In genomic region chr2:41540268-41540963, GRCh38 we compare ENCODE assay signal across 21 cellular contexts.
DNase-seq lines count a peak whose midpoint lies in the region; ATAC-seq and TF ChIP-seq lines count a peak whose summit lies in the region.
"Had no signal": no experiment of that assay in that cellular context is flagged by ENCODE, and none has a peak within 500 bp of the region (broad histone marks: within the 10 kb centered on the region; RNA-seq: fewer than 3 reads in every experiment).

No MANE protein-coding gene starts in this region.

- H3K4me1 ChIP-seq in parathyroid adenoma (peaks cover 10% of the 10 kb centered on the region), transverse colon (no peaks in the 10 kb centered on the region)
- H3K4me1 ChIP-seq in CD8-positive, alpha-beta T cell (ENCODE audit: insufficient read depth, low read length): no peaks in the 10 kb centered on the region
- H3K4me1 ChIP-seq: A549, BE2C, HAP-1 had no signal

- H3K4me3 ChIP-seq in epithelial cell of proximal tubule (ENCODE audit: low read depth, low read length) (no peak overlapping the region), parathyroid adenoma (ENCODE audit: low read depth, low read length) (no peak overlapping the region), transverse colon (no peak overlapping the region)
- no peak overlapping the region for H3K4me3 ChIP-seq in CD8-positive, alpha-beta T cell (ENCODE audit: low read depth, low read length)
- H3K4me3 ChIP-seq: A549, GM23248, HAP-1, PC-9 had no signal

- peaks cover 4% of the 10 kb centered on the region for H3K9me3 Mint-ChIP-seq in CD8-positive, alpha-beta T cell

- no peak overlapping the region for H3K9ac ChIP-seq in parathyroid adenoma
- H3K9ac ChIP-seq: GM23248, KMS-11 had no signal

- H3K36me3 Mint-ChIP-seq in CD8-positive, alpha-beta T cell: no peaks in the 10 kb centered on the region

- TF ChIP-seq CTCF in epithelial cell of proximal tubule (conservative IDR thresholded peaks at IDR 0.05; ENCODE audit: low read depth, low read length): no peak
- TF ChIP-seq CTCF in parathyroid adenoma (IDR thresholded peaks at IDR 0.05): no peak
- TF ChIP-seq CTCF in transverse colon (IDR thresholded peaks at IDR 0.05): no peak
- TF ChIP-seq CTCF in CD8-positive, alpha-beta T cell (IDR thresholded peaks at IDR 0.05): no peak

- H3K4me2 ChIP-seq in parathyroid adenoma (ENCODE audit: low read length): no peak overlapping the region
- H3K4me2 ChIP-seq: A549, KMS-11, PC-9 had no signal

- H3K9me3 ChIP-seq in parathyroid adenoma (ENCODE audit: control insufficient read depth, low read length) (no peaks in the 10 kb centered on the region), transverse colon (peaks cover 0 to 3% of the 10 kb centered on the region in 2 donors)
- H3K9me3 ChIP-seq in CD8-positive, alpha-beta T cell (ENCODE audit: low read length): no peaks in the 10 kb centered on the region
- H3K9me3 ChIP-seq: A549, BE2C, HAP-1 had no signal

- no peak overlapping the region for H3K27ac Mint-ChIP-seq in CD8-positive, alpha-beta T cell

- POLR2A ChIA-PET in CD8-positive, alpha-beta T cell (lab: Charles Lee): no interaction called here

- DNase-seq in DMS153 treated with DMSO at 0.1 percent for 48 hours (lab: John Stamatoyannopoulos, UW; ENCODE audit: unreplicated experiment) (peak; percentile 38), epithelial cell of proximal tubule (ENCODE audit: low read depth) (peak; percentile 36), transverse colon (no peak), NCI-H146 (lab: John Stamatoyannopoulos, UW) (no peak)
- DNase-seq in CD8-positive, alpha-beta T cell: no peak
- DNase-seq: BE2C, DMS 273 treated with DMSO at 0.1 percent for 48 hours, GM23248, IMR-90, NCI-H1105, NCI-H2081, NCI-H2171 treated with DMSO at 0.1 percent for 48 hours, NCI-H524 treated with DMSO at 0.1 percent for 48 hours, PC-9, RPMI8226, SHP77 had no signal

- no peak overlapping the region for H3K4me3 Mint-ChIP-seq in CD8-positive, alpha-beta T cell

- H3K27me3 ChIP-seq in parathyroid adenoma (ENCODE audit: control insufficient read depth, insufficient read depth, low read length) (no peaks in the 10 kb centered on the region), transverse colon (no peaks in the 10 kb centered on the region)
- no peaks in the 10 kb centered on the region for H3K27me3 ChIP-seq in CD8-positive, alpha-beta T cell (ENCODE audit: insufficient read depth, low read length)
- H3K27me3 ChIP-seq: BE2C had no signal

- H2AFZ ChIP-seq in parathyroid adenoma: peak overlapping the region; percentile 30
- H2AFZ ChIP-seq: GM23248, PC-9 had no signal

- in situ Hi-C loops in transverse colon (cut with MboI; ENCODE audit: low pct_ligation_motif_present in 1 of 4, low pct_unique_long_range_greater_than_20kb in 1 of 4, low sequenced_read_pairs in 3 of 4): no loop called here

- H3K79me2 ChIP-seq in parathyroid adenoma: no peaks in the 10 kb centered on the region

- H3K27me3 Mint-ChIP-seq in CD8-positive, alpha-beta T cell (ENCODE audit: low read depth): no peaks in the 10 kb centered on the region

- TF ChIP-seq EP300 in transverse colon (IDR thresholded peaks at IDR 0.05; ENCODE audit: low read depth): no peak

- intact Hi-C loops in transverse colon (cut with DNase I; ENCODE audit: low total_unique reads): loop anchor here (5.0 kb wide), 1 partner anchor 592 kb away; no protein-coding TSS in a partner anchor
- intact Hi-C loops in CD8-positive, alpha-beta T cell (cut with DNase I, micrococcal nuclease): no loop called here

- no peak for TF ChIP-seq POLR2A in transverse colon (IDR thresholded peaks at IDR 0.05)

- no peaks in the 10 kb centered on the region for H3K4me1 Mint-ChIP-seq in CD8-positive, alpha-beta T cell (ENCODE audit: low read depth)

- H3K27ac ChIP-seq in parathyroid adenoma (no peak overlapping the region), transverse colon (peak overlapping the region; percentile 44 to 60 (median 56))
- H3K27ac ChIP-seq in CD8-positive, alpha-beta T cell (ENCODE audit: low read depth, low read length): no peak overlapping the region
- H3K27ac ChIP-seq: A549, GM23248, KMS-11, PC-9 had no signal

- 36 to 64% methylated on average over 1 to 2 of the region's 2 CpGs for WGBS in transverse colon (ENCODE audit: low coverage in 1 of 2), 2 donors

- CTCF ChIA-PET in CD8-positive, alpha-beta T cell (lab: Charles Lee): interaction anchor here (0.6 kb wide), 1 partner anchor 224 kb away, joined by 3 read pairs; no protein-coding TSS in a partner anchor

- ATAC-seq in HG03457 (IDR thresholded peaks at IDR 0.05; ENCODE audit: unreplicated experiment): no peak
- ATAC-seq in CD8-positive, alpha-beta T cell: no peak
- ATAC-seq: A549 had no signal

- H3K36me3 ChIP-seq in parathyroid adenoma (ENCODE audit: control insufficient read depth, insufficient read depth, low read length) (no peaks in the 10 kb centered on the region), transverse colon (no peaks in the 10 kb centered on the region)
- no peaks in the 10 kb centered on the region for H3K36me3 ChIP-seq in CD8-positive, alpha-beta T cell (ENCODE audit: insufficient read depth, low read length)
- H3K36me3 ChIP-seq: BE2C, HAP-1 had no signal

Comparison
In these comparisons a context has a peak if more than half of its experiments do, and no peak if none do; other contexts are left out.
1. DNase-seq: peak in DMS153 treated with DMSO at 0.1 percent for 48 hours (single experiment) and epithelial cell of proximal tubule (single experiment); none in transverse colon (single experiment), CD8-positive, alpha-beta T cell (0 of 7) and NCI-H146 (single experiment).
2. H3K27ac ChIP-seq: peak in transverse colon (4 of 4); none in parathyroid adenoma (single experiment) and CD8-positive, alpha-beta T cell (single experiment).